ENCODE assay signal across 23 cellular contexts in the genomic region with DNA sequence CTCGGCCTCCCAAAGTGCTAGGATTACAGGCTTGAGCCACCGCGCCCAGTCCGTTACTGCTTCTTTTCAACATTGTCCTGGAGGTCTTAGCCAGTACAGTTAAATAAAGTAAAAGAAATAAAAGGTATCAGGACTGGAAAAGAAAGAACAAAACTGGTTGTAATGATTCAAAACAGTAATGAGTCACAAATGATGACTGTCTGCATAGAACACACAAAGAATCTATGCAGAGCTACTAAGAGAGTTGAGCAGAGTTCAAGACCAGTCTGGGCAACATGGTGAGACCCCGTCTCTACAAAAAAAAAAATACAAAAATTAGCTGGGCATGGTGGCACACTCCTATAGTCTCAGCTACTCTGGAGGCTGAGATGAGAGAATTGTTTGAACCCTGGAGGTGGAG. TPM values are rescaled to one million over a fixed set of nuclear protein-coding genes. Genes with fewer than 3 reads are reported as not detected.
DNase-seq lines count a peak whose midpoint lies in the region; ATAC-seq, FAIRE-seq and TF ChIP-seq lines count a peak whose summit lies in the region.
"Had no signal": no experiment of that assay in that cellular context is flagged by ENCODE, and none has a peak within 500 bp of the region (broad histone marks: within the 10 kb centered on the region; RNA-seq: fewer than 3 reads in every experiment).

No MANE protein-coding gene starts in this region.

- H3K4me3 Mint-ChIP-seq in activated T-cell treated with anti-CD3 and anti-CD28 coated beads, Interleukin-2, amount 50 U/mL, for 72 hours: no peak overlapping the region
- no peak overlapping the region for H3K4me3 Mint-ChIP-seq in activated T-cell treated with anti-CD3 and anti-CD28 coated beads, Interleukin-2, amount 50 U/mL, for 24 hours
- H3K4me3 Mint-ChIP-seq: B cell, CD14-positive monocyte had no signal

- no peak overlapping the region for H3K27ac ChIP-seq in ovary
- H3K27ac ChIP-seq: HL-60, Peyer's patch had no signal

- H3K4me1 ChIP-seq in ovary (ENCODE audit: insufficient read depth): peaks cover 13% of the 10 kb centered on the region

- intact Hi-C loops in ovary (cut with DNase I): no loop called here

- peaks cover 27% of the 10 kb centered on the region for H3K27me3 Mint-ChIP-seq in activated T-cell treated with anti-CD3 and anti-CD28 coated beads, Interleukin-2, amount 50 U/mL, for 72 hours (ENCODE audit: low read depth)
- H3K27me3 Mint-ChIP-seq in activated T-cell treated with anti-CD3 and anti-CD28 coated beads, Interleukin-2, amount 50 U/mL, for 24 hours: peaks cover 3% of the 10 kb centered on the region
- H3K27me3 Mint-ChIP-seq: B cell had no signal

- DNase-seq in activated T-cell treated with anti-CD3 and anti-CD28 coated beads, Interleukin-2, amount 50 U/mL, for 72 hours: no peak
- DNase-seq in activated T-cell treated with anti-CD3 and anti-CD28 coated beads, Interleukin-2, amount 50 U/mL, for 24 hours: no peak
- DNase-seq in LHCN-M2 (ENCODE audit: low read depth) (peak; percentile 38), bronchial epithelial cell (ENCODE audit: low read depth) (peak; percentile 53), ovary (no peak)
- DNase-seq: GDM1; KBM-7; NCI-H1105; NCI-H146; NCI-H2029; NCI-H2171; NCI-H345; NCI-H524; NCI-H774; NK-92 treated with Interleukin-12 subunit alpha and Interleukin-12 subunit beta, amount 100 ng/mL, for 24 hours; Peyer's patch had no signal

- peaks cover 7% of the 10 kb centered on the region for H3K4me1 Mint-ChIP-seq in activated T-cell treated with anti-CD3 and anti-CD28 coated beads, Interleukin-2, amount 50 U/mL, for 72 hours (ENCODE audit: low read depth)
- H3K4me1 Mint-ChIP-seq in activated T-cell treated with anti-CD3 and anti-CD28 coated beads, Interleukin-2, amount 50 U/mL, for 24 hours (ENCODE audit: low read depth): peaks cover 9% of the 10 kb centered on the region

- no peaks in the 10 kb centered on the region for H3K36me3 Mint-ChIP-seq in activated T-cell treated with anti-CD3 and anti-CD28 coated beads, Interleukin-2, amount 50 U/mL, for 72 hours (ENCODE audit: insufficient read depth in 2 of 2)
- no peaks in the 10 kb centered on the region for H3K36me3 Mint-ChIP-seq in activated T-cell treated with anti-CD3 and anti-CD28 coated beads, Interleukin-2, amount 50 U/mL, for 24 hours (ENCODE audit: low read depth)
- H3K36me3 Mint-ChIP-seq: CD14-positive monocyte had no signal

- TF ChIP-seq POLR2A in ovary (IDR thresholded peaks at IDR 0.05): no peak

- H3K9me3 ChIP-seq in ovary: no peaks in the 10 kb centered on the region
- H3K9me3 ChIP-seq: Peyer's patch had no signal

- no peaks in the 10 kb centered on the region for H3K9me3 Mint-ChIP-seq in activated T-cell treated with anti-CD3 and anti-CD28 coated beads, Interleukin-2, amount 50 U/mL, for 72 hours
- H3K9me3 Mint-ChIP-seq in activated T-cell treated with anti-CD3 and anti-CD28 coated beads, Interleukin-2, amount 50 U/mL, for 24 hours: no peaks in the 10 kb centered on the region

- H3K27me3 ChIP-seq in bronchial epithelial cell (ENCODE audit: control insufficient read depth, insufficient read depth, low read length) (no peaks in the 10 kb centered on the region), ovary (no peaks in the 10 kb centered on the region)
- H3K27me3 ChIP-seq: Peyer's patch had no signal

- H3K4me3 ChIP-seq in bronchial epithelial cell (ENCODE audit: low read depth, low read length): no peak overlapping the region
- H3K4me3 ChIP-seq in ovary: no peak overlapping the region
- H3K4me3 ChIP-seq: Peyer's patch had no signal

- ATAC-seq in activated T-cell treated with anti-CD3 and anti-CD28 coated beads, Interleukin-2, amount 50 U/mL, for 72 hours (replicated peaks in 1 of 2): peak; percentile 75 to 76
- ATAC-seq in HG03108 (IDR thresholded peaks at IDR 0.05; ENCODE audit: unreplicated experiment) (no peak), GM21390 (IDR thresholded peaks at IDR 0.05; ENCODE audit: unreplicated experiment) (no peak)
- ATAC-seq: HepG2, Right ventricle myocardium inferior had no signal

- WGBS in ovary, 3 donors: 96 to 97% (median 96%) methylated on average over 5 of the region's 5 CpGs

- peaks cover 14% of the 10 kb centered on the region for H3K36me3 ChIP-seq in bronchial epithelial cell (ENCODE audit: control insufficient read depth, insufficient read depth, low read length)
- H3K36me3 ChIP-seq in ovary: no peaks in the 10 kb centered on the region
- H3K36me3 ChIP-seq: Peyer's patch had no signal

- no peak for TF ChIP-seq EP300 in ovary (IDR thresholded peaks at IDR 0.05)

- FAIRE-seq in bronchial epithelial cell (lab: Jason Lieb, UNC): no peak
- FAIRE-seq: HepG2 had no signal

- peak overlapping the region; percentile 27 for H3K27ac Mint-ChIP-seq in activated T-cell treated with anti-CD3 and anti-CD28 coated beads, Interleukin-2, amount 50 U/mL, for 72 hours
- H3K27ac Mint-ChIP-seq in activated T-cell treated with anti-CD3 and anti-CD28 coated beads, Interleukin-2, amount 50 U/mL, for 24 hours: no peak overlapping the region
- H3K27ac Mint-ChIP-seq: B cell, CD14-positive monocyte had no signal

- TF ChIP-seq CTCF in bronchial epithelial cell (IDR thresholded peaks at IDR 0.05; ENCODE audit: insufficient read depth, low read length, severe bottlenecking) (no peak), ovary (IDR thresholded peaks at IDR 0.05) (no peak)

RNA-seq across cellular contexts. Expression of gene BCAR3, which starts 23.4 kb away (rescaled TPM):
- total RNA-seq in activated T-cell treated with anti-CD3 and anti-CD28 coated beads, Interleukin-2, amount 50 U/mL, for 72 hours: 1 to 10 TPM; 3.1 to 3.2 TPM
- total RNA-seq in LHCN-M2 (2014; rRNA removed): 112 TPM in 2 replicates
- 57.0 TPM for polyA plus RNA-seq in LHCN-M2 (2012)
- 26.2 and 69.5 TPM in 2 replicates for total RNA-seq in bronchial epithelial cell
- total RNA-seq in ovary: 10 to 100 TPM; 13.8 to 30.8 (median 17.5) TPM
- 10 to 100 TPM; 14.7 to 23.0 TPM for polyA plus RNA-seq in ovary

Comparison
In these comparisons a context has a peak if more than half of its experiments do, and no peak if none do; other contexts are left out.
1. ATAC-seq: peak in activated T-cell treated with anti-CD3 and anti-CD28 coated beads, Interleukin-2, amount 50 U/mL, for 72 hours (2 of 2); none in HG03108 (single experiment) and GM21390 (single experiment).
2. DNase-seq: peak in LHCN-M2 (single experiment) and bronchial epithelial cell (single experiment); none in activated T-cell treated with anti-CD3 and anti-CD28 coated beads, Interleukin-2, amount 50 U/mL, for 72 hours (0 of 2), activated T-cell treated with anti-CD3 and anti-CD28 coated beads, Interleukin-2, amount 50 U/mL, for 24 hours (single experiment) and ovary (0 of 5).